Comparison of ENCODE assay signal across 8 cellular contexts in genomic region chr12:92593734-92594402, GRCh38.
DNase-seq lines count a peak whose midpoint lies in the region; ATAC-seq, FAIRE-seq and TF ChIP-seq lines count a peak whose summit lies in the region.

No MANE protein-coding gene starts in this region.

- no peak for TF ChIP-seq RAD21 in SK-N-SH (IDR thresholded peaks at IDR 0.05; ENCODE audit: low read length)

- no peaks in the 10 kb centered on the region for H3K27me3 Mint-ChIP-seq in activated naive CD4-positive, alpha-beta T cell treated with anti-CD3 and anti-CD28 coated beads for 36 hours (ENCODE audit: low read depth)
- H3K27me3 Mint-ChIP-seq in endothelial cell (ENCODE audit: unreplicated experiment): no peaks in the 10 kb centered on the region

- H3K9me2 ChIP-seq in SK-N-SH: no peaks in the 10 kb centered on the region

- intact Hi-C loops in activated naive CD4-positive, alpha-beta T cell treated with anti-CD3 and anti-CD28 coated beads for 36 hours (cut with micrococcal nuclease): loop anchor here (1.0 to 10.0 kb wide), 11 partner anchors 10 to 1191 kb away; partner anchors contain the start of genes BTG1 and EEA1
- intact Hi-C loops in kidney (cut with DNase I): no loop called here

- peak overlapping the region; percentile 60 for H3K4me2 ChIP-seq in SK-N-SH

- H3K36me3 Mint-ChIP-seq in activated naive CD4-positive, alpha-beta T cell treated with anti-CD3 and anti-CD28 coated beads for 36 hours (ENCODE audit: low read depth): peaks cover 2% of the 10 kb centered on the region
- H3K36me3 Mint-ChIP-seq in endothelial cell (ENCODE audit: low read depth, unreplicated experiment): no peaks in the 10 kb centered on the region

- H3K4me1 ChIP-seq in SK-N-SH (ENCODE audit: control insufficient read depth in 1 of 2, insufficient read depth in 2 of 2, low read depth in 1 of 2, low read length in 1 of 2) (peaks cover 0 to 10% of the 10 kb centered on the region in 2 experiments; a peak in 2 of 4 replicates), kidney (ENCODE audit: control insufficient read depth in 1 of 2, insufficient read depth in 1 of 2, low read depth in 1 of 2, low read length in 2 of 2) (peaks cover 0 to 2% of the 10 kb centered on the region in 2 donors)

- TF ChIP-seq CTCF in SK-N-SH (IDR thresholded peaks at IDR 0.05): no peak
- no peak for TF ChIP-seq CTCF in kidney (IDR thresholded peaks at IDR 0.05; ENCODE audit: borderline replicate concordance, extremely low read depth, insufficient read depth)
- TF ChIP-seq CTCF in endothelial cell (IDR thresholded peaks at IDR 0.05; ENCODE audit: unreplicated experiment): no peak

- DNase-seq in SK-N-SH: no peak
- peak; percentile 87 for DNase-seq in activated naive CD4-positive, alpha-beta T cell treated with anti-CD3 and anti-CD28 coated beads for 36 hours
- peak; percentile 75 for DNase-seq in kidney
- peak; percentile 32 to 71 (median 62) for DNase-seq in stimulated activated CD4-positive, alpha-beta T cell treated with anti-CD3 and anti-CD28 coated beads, TNF-alpha, amount 100 ng/mL, for 4 hours (ENCODE audit: low read depth in 3 of 3)
- DNase-seq in endothelial cell (ENCODE audit: low spot score): no peak
- DNase-seq in D341Med (ENCODE audit: low spot score): no peak

- peak overlapping the region in 1 of 2 experiments; percentile 79; a peak in 2 of 4 replicates for H3K27ac ChIP-seq in SK-N-SH (ENCODE audit: low read depth in 2 of 2, low read length in 1 of 2)
- peak overlapping the region in 1 of 2 donors; percentile 14 for H3K27ac ChIP-seq in kidney (ENCODE audit: low read depth in 2 of 2, low read length in 2 of 2)

- H2AFZ ChIP-seq in SK-N-SH (ENCODE audit: low read depth): peak overlapping the region; percentile 81

- peak overlapping the region; percentile 44; the same call in 1 of the 2 replicates for H3K9ac ChIP-seq in SK-N-SH
- no peak overlapping the region for H3K9ac ChIP-seq in kidney (ENCODE audit: low read length in 2 of 2)

- H3K4me1 Mint-ChIP-seq in activated naive CD4-positive, alpha-beta T cell treated with anti-CD3 and anti-CD28 coated beads for 36 hours (ENCODE audit: low read depth): peaks cover 78% of the 10 kb centered on the region
- H3K4me1 Mint-ChIP-seq in endothelial cell (ENCODE audit: unreplicated experiment): peaks cover 9% of the 10 kb centered on the region

- H3K4me3 ChIP-seq in SK-N-SH (ENCODE audit: low read depth in 2 of 2, low read length in 1 of 2): no peak overlapping the region
- no peak overlapping the region for H3K4me3 ChIP-seq in kidney (ENCODE audit: low read length in 2 of 2)

- H3K9me3 Mint-ChIP-seq in activated naive CD4-positive, alpha-beta T cell treated with anti-CD3 and anti-CD28 coated beads for 36 hours: peaks cover 6% of the 10 kb centered on the region
- no peaks in the 10 kb centered on the region for H3K9me3 Mint-ChIP-seq in endothelial cell (ENCODE audit: unreplicated experiment)

- H3K4me3 Mint-ChIP-seq in activated naive CD4-positive, alpha-beta T cell treated with anti-CD3 and anti-CD28 coated beads for 36 hours: peak overlapping the region; percentile 55
- no peak overlapping the region for H3K4me3 Mint-ChIP-seq in endothelial cell (ENCODE audit: unreplicated experiment)

- no peaks in the 10 kb centered on the region for H3K36me3 ChIP-seq in SK-N-SH (replicated peaks in 1 of 2; ENCODE audit: control insufficient read depth in 1 of 2, insufficient read depth in 2 of 2, low read length in 1 of 2)
- no peaks in the 10 kb centered on the region for H3K36me3 ChIP-seq in kidney (ENCODE audit: control insufficient read depth in 1 of 2, insufficient read depth in 2 of 2, low read length in 2 of 2)

- ATAC-seq in GM18907 (IDR thresholded peaks at IDR 0.05; ENCODE audit: unreplicated experiment) (peak; percentile 99), HG03103 (IDR thresholded peaks at IDR 0.05; ENCODE audit: low read depth, unreplicated experiment) (peak; percentile 99)

- H3K9me3 ChIP-seq in SK-N-SH: no peaks in the 10 kb centered on the region
- no peaks in the 10 kb centered on the region for H3K9me3 ChIP-seq in kidney (ENCODE audit: control insufficient read depth in 1 of 2, low read length in 2 of 2)

- no peak for FAIRE-seq in kidney (lab: Jason Lieb, UNC)

- POLR2A ChIA-PET in SK-N-SH (lab: Yijun Ruan, JAX): no interaction called here

- H3F3A ChIP-seq in SK-N-SH (replicated peaks; ENCODE audit: insufficient read depth): peaks cover 17% of the 10 kb centered on the region

- no peak; a peak in 1 of 4 replicates for TF ChIP-seq EP300 in SK-N-SH (IDR thresholded peaks at IDR 0.05; ENCODE audit: borderline replicate concordance in 1 of 2, low read depth in 1 of 2, low read length in 1 of 2)

- H3K79me2 ChIP-seq in SK-N-SH (ENCODE audit: insufficient read depth): no peaks in the 10 kb centered on the region

- no peaks in the 10 kb centered on the region for H3K27me3 ChIP-seq in SK-N-SH (ENCODE audit: insufficient read depth)

- WGBS in SK-N-SH (ENCODE audit: low lambda C conversion rate): 27% methylated on average over 8 of the region's 8 CpGs

- CTCF ChIA-PET in SK-N-SH (lab: Yijun Ruan, JAX): interaction anchor here (0.6 to 1.0 kb wide), 2 partner anchors 23 to 1433 kb away, joined by 3 read pairs; no protein-coding TSS in a partner anchor
- CTCF ChIA-PET in activated naive CD4-positive, alpha-beta T cell treated with anti-CD3 and anti-CD28 coated beads for 36 hours (lab: Charles Lee): interaction anchor here (0.6 to 4.4 kb wide), 6 partner anchors 11 to 1212 kb away, joined by 3 to 31 read pairs (median 4); no protein-coding TSS in a partner anchor

- peak overlapping the region; percentile 96 for H3K27ac Mint-ChIP-seq in activated naive CD4-positive, alpha-beta T cell treated with anti-CD3 and anti-CD28 coated beads for 36 hours
- H3K27ac Mint-ChIP-seq in endothelial cell (ENCODE audit: unreplicated experiment): no peak overlapping the region

- H4K20me1 ChIP-seq in SK-N-SH (ENCODE audit: insufficient read depth): no peaks in the 10 kb centered on the region

TF ChIP-seq in SK-N-SH, 30 proteins besides CTCF, POLR2A, EP300 and RAD21 (continues in another document):
- peak; percentile 51; the same call in 1 of the 2 replicates for TF ChIP-seq TCF12 (IDR thresholded peaks at IDR 0.05)
- no peak for TF ChIP-seq TEAD4 (IDR thresholded peaks at IDR 0.05; ENCODE audit: borderline replicate concordance, insufficient read depth)
- TF ChIP-seq, protein P1, sequence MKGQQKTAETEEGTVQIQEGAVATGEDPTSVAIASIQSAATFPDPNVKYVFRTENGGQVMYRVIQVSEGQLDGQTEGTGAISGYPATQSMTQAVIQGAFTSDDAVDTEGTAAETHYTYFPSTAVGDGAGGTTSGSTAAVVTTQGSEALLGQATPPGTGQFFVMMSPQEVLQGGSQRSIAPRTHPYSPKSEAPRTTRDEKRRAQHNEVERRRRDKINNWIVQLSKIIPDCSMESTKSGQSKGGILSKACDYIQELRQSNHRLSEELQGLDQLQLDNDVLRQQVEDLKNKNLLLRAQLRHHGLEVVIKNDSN (IDR thresholded peaks at IDR 0.05; ENCODE audit: borderline replicate concordance, low read depth): no peak
- no peak for TF ChIP-seq USF2 (IDR thresholded peaks at IDR 0.05; ENCODE audit: borderline replicate concordance, low read depth, low read length)
- TF ChIP-seq MXI1 (IDR thresholded peaks at IDR 0.05; ENCODE audit: low read depth, low read length): no peak
- TF ChIP-seq, protein P2, sequence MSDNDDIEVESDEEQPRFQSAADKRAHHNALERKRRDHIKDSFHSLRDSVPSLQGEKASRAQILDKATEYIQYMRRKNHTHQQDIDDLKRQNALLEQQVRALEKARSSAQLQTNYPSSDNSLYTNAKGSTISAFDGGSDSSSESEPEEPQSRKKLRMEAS (IDR thresholded peaks at IDR 0.05; ENCODE audit: low read depth): 0 out of 2 replicates have a peak, but pooled peaks have one; percentile 34
- TF ChIP-seq GABPA (IDR thresholded peaks at IDR 0.05; ENCODE audit: low read depth): peak; percentile 66
- TF ChIP-seq REST (IDR thresholded peaks at IDR 0.05; ENCODE audit: low read depth, low read length): no peak

Comparison
In these comparisons a context has a peak if more than half of its experiments do, and no peak if none do; other contexts are left out.
1. DNase-seq: peak in activated naive CD4-positive, alpha-beta T cell treated with anti-CD3 and anti-CD28 coated beads for 36 hours (single experiment), kidney (single experiment) and stimulated activated CD4-positive, alpha-beta T cell treated with anti-CD3 and anti-CD28 coated beads, TNF-alpha, amount 100 ng/mL, for 4 hours (3 of 3); none in SK-N-SH (single experiment), endothelial cell (single experiment) and D341Med (single experiment).